In the genomic region with DNA sequence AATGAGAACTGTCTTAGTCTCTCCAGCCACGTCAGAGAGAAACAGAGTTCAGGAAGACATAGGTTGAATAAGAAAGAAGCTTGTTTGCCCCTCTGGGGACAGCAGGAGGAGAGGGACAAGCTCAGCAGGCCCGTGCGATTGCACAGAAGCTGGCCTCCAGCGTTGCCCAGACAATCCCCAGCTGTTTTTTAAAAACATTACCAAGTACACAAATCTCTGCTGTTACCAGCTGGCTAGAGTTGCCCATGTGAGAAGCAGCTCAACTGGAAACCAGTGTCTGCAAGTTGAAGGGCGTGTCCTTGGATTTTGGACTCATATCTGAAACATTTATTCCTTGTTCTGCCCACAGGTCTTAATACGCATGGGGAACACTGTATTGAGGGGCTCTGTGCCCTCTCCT, we compare ENCODE assay signal across 12 cellular contexts.
DNase-seq lines count a peak whose midpoint lies in the region; ATAC-seq, FAIRE-seq and TF ChIP-seq lines count a peak whose summit lies in the region.
"Had no signal": no experiment of that assay in that cellular context is flagged by ENCODE, and none has a peak within 500 bp of the region (broad histone marks: within the 10 kb centered on the region; RNA-seq: fewer than 3 reads in every experiment).

No MANE protein-coding gene starts in this region.

- DNase-seq in T-helper 1 cell: no peak
- DNase-seq in NCI-H82 (lab: John Stamatoyannopoulos, UW): peak; percentile 48
- DNase-seq in epithelial cell of esophagus (ENCODE audit: low read depth): peak; percentile 18
- peak; percentile 71 for DNase-seq in small intestine
- no peak for DNase-seq in HCEC 1CT
- DNase-seq in epidermal melanocyte (ENCODE audit: insufficient read length, low spot score): no peak
- DNase-seq: NCI-H1930, PC-3, sigmoid colon had no signal

- H3K36me3 ChIP-seq in small intestine (ENCODE audit: control insufficient read depth in 2 of 2, insufficient read depth in 2 of 2, low read length in 2 of 2): no peaks in the 10 kb centered on the region
- H3K36me3 ChIP-seq: sigmoid colon had no signal

- 24 to 52% (median 34%) methylated on average over 6 of the region's 6 CpGs for WGBS in small intestine, 3 donors

- H3K9me3 Mint-ChIP-seq in T-helper 1 cell treated with Interleukin-12 subunit alpha and Interleukin-12 subunit beta and Interleukin-4 antibody, amounts not matched to agents 30 μg/mL and 1 μg/mL, for 36 hours: no peaks in the 10 kb centered on the region

- peaks cover 5% of the 10 kb centered on the region for H3K36me3 Mint-ChIP-seq in T-helper 1 cell treated with Interleukin-12 subunit alpha and Interleukin-12 subunit beta and Interleukin-4 antibody, amounts not matched to agents 30 μg/mL and 1 μg/mL, for 36 hours (ENCODE audit: low read depth)

- peaks cover 2% of the 10 kb centered on the region in 2 donors for H3K4me1 ChIP-seq in small intestine (ENCODE audit: control insufficient read depth in 2 of 2, insufficient read depth in 1 of 2, low read depth in 1 of 2, low read length in 1 of 2)

- peak overlapping the region; percentile 26 for H3K4me3 Mint-ChIP-seq in T-helper 1 cell treated with Interleukin-12 subunit alpha and Interleukin-12 subunit beta and Interleukin-4 antibody, amounts not matched to agents 30 μg/mL and 1 μg/mL, for 36 hours

- H3K27me3 ChIP-seq in small intestine (ENCODE audit: control insufficient read depth in 2 of 2, insufficient read depth in 2 of 2, low read length in 2 of 2): no peaks in the 10 kb centered on the region
- H3K27me3 ChIP-seq: sigmoid colon had no signal

- H3K9me3 ChIP-seq in small intestine (ENCODE audit: control insufficient read depth, low read depth): no peaks in the 10 kb centered on the region
- H3K9me3 ChIP-seq: sigmoid colon had no signal

- no peaks in the 10 kb centered on the region for H3K27me3 Mint-ChIP-seq in T-helper 1 cell treated with Interleukin-12 subunit alpha and Interleukin-12 subunit beta and Interleukin-4 antibody, amounts not matched to agents 30 μg/mL and 1 μg/mL, for 36 hours (ENCODE audit: low read depth)

- H3K27ac Mint-ChIP-seq in T-helper 1 cell treated with Interleukin-12 subunit alpha and Interleukin-12 subunit beta and Interleukin-4 antibody, amounts not matched to agents 30 μg/mL and 1 μg/mL, for 36 hours: peak overlapping the region; percentile 68

- H3K4me3 ChIP-seq in epithelial cell of esophagus (ENCODE audit: low read length): no peak overlapping the region
- no peak overlapping the region for H3K4me3 ChIP-seq in small intestine (ENCODE audit: low read depth in 1 of 2, low read length in 2 of 2)
- H3K4me3 ChIP-seq: sigmoid colon had no signal

- no peak overlapping the region for H3K27ac ChIP-seq in small intestine (ENCODE audit: low read depth in 1 of 2, low read length in 1 of 2)

- no peak for ATAC-seq in GM18907 (IDR thresholded peaks at IDR 0.05; ENCODE audit: unreplicated experiment)
- ATAC-seq: PC-3 had no signal

- no peak for TF ChIP-seq CTCF in epithelial cell of esophagus (IDR thresholded peaks at IDR 0.05; ENCODE audit: insufficient read depth, low read depth, low read length, missing control alignments)

- peaks cover 65% of the 10 kb centered on the region for H3K4me1 Mint-ChIP-seq in T-helper 1 cell treated with Interleukin-12 subunit alpha and Interleukin-12 subunit beta and Interleukin-4 antibody, amounts not matched to agents 30 μg/mL and 1 μg/mL, for 36 hours (ENCODE audit: low read depth)

- no peak for FAIRE-seq in small intestine (lab: Jason Lieb, UNC)
- FAIRE-seq: G401.6 had no signal

Comparison
In these comparisons a context has a peak if more than half of its experiments do, and no peak if none do; other contexts are left out.
1. DNase-seq: peak in NCI-H82 (single experiment), epithelial cell of esophagus (single experiment) and small intestine (single experiment); none in T-helper 1 cell (0 of 5), HCEC 1CT (single experiment) and epidermal melanocyte (single experiment).